15 cellular contexts compared by ENCODE assay signal in genomic region chr3:155978324-155978723, GRCh38.
A peak's percentile ranks its signal among the peaks of the same experiment; 100 is the strongest.
DNase-seq lines count a peak whose midpoint lies in the region; ATAC-seq, FAIRE-seq and TF ChIP-seq lines count a peak whose summit lies in the region.
"Had no signal": no experiment of that assay in that cellular context is flagged by ENCODE, and none has a peak within 500 bp of the region (broad histone marks: within the 10 kb centered on the region; RNA-seq: fewer than 3 reads in every experiment).

No MANE protein-coding gene starts in this region.

- TF ChIP-seq CTCF in AG09309 (IDR thresholded peaks at IDR 0.05; ENCODE audit: control insufficient read depth, insufficient read depth, low read depth, low read length, missing control alignments) (peak; percentile 28), HCT116 (IDR thresholded peaks at IDR 0.05 in 2 of 3, conservative IDR thresholded peaks at IDR 0.05 in 1 of 3; ENCODE audit: borderline replicate concordance in 1 of 3, insufficient read depth in 1 of 3, low read depth in 2 of 3, low read length in 2 of 3) (peak; percentile 19 to 69 (median 53); a peak in 5 of 6 replicates), astrocyte (IDR thresholded peaks at IDR 0.05; ENCODE audit: insufficient read depth, low read depth, low read length) (peak; percentile 28)

- peak; percentile 42 for TF ChIP-seq RAD21 in HCT116 (IDR thresholded peaks at IDR 0.05; ENCODE audit: low read depth)

- intact Hi-C loops in HCT116 (cut with micrococcal nuclease) = no loop called here

- no TSS peak for BruUV-seq in HCT116 (replicated peaks; lab: Mats Ljungman, UMichigan)

- H3K9ac ChIP-seq in HCT116 (ENCODE audit: low read length) = no peak overlapping the region
- no peak overlapping the region for H3K9ac ChIP-seq in astrocyte (ENCODE audit: low read length)

- DNase-seq in AG09309 (ENCODE audit: low read depth) (no peak), HCT116 (ENCODE audit: low read depth, low spot score) (no peak), astrocyte (ENCODE audit: low read depth) (no peak), iPS-NIHi11 (ENCODE audit: low spot score) (peak; percentile 21), left lobe of liver (ENCODE audit: low spot score) (no peak), GM19239 (ENCODE audit: insufficient read length, low spot score) (no peak), SKM-1 (lab: John Stamatoyannopoulos, UW; ENCODE audit: unreplicated experiment) (no peak), NCI-H146 treated with DMSO at 0.1 percent for 48 hours (lab: John Stamatoyannopoulos, UW; ENCODE audit: unreplicated experiment) (no peak)
- DNase-seq: CD8-positive, alpha-beta memory T cell; effector CD4-positive, alpha-beta T cell; KG1; left cardiac atrium; stimulated activated CD4-positive, alpha-beta T cell treated with anti-CD3 and anti-CD28 coated beads, Interleukin-4, amount 100 ng/mL, for 4 hours; stimulated activated naive CD4-positive, alpha-beta T cell had no signal

- no peak overlapping the region for H3K4me3 Mint-ChIP-seq in astrocyte (ENCODE audit: unreplicated experiment)
- H3K4me3 Mint-ChIP-seq: activated T-helper 1 cell treated with anti-CD3 and anti-CD28 coated beads, Interleukin-12 subunit alpha, Interleukin-12 subunit beta, Interleukin-2, Interleukin-4 antibody, amounts not matched to agents 30 ng/mL and 10 ng/mL and 1 ng/mL, durations not matched to agents 14 hours and 24 hours and 36 hours; CD8-positive, alpha-beta memory T cell had no signal

- H3K4me2 ChIP-seq in HCT116 (ENCODE audit: low read length) = no peak overlapping the region
- H3K4me2 ChIP-seq in astrocyte (ENCODE audit: low read length) = no peak overlapping the region

- H3K27me3 ChIP-seq in HCT116 (ENCODE audit: insufficient read depth, low read length) (no peaks in the 10 kb centered on the region), astrocyte (ENCODE audit: insufficient read depth, low read length) (no peaks in the 10 kb centered on the region)

- H3K36me3 ChIP-seq in HCT116 (ENCODE audit: control insufficient read depth in 1 of 2, insufficient read depth in 2 of 2, low read length in 2 of 2) (no peaks in the 10 kb centered on the region), astrocyte (ENCODE audit: insufficient read depth, low read length) (no peaks in the 10 kb centered on the region)

- H3K9me3 Mint-ChIP-seq in astrocyte (ENCODE audit: unreplicated experiment) = no peaks in the 10 kb centered on the region
- H3K9me3 Mint-ChIP-seq: activated T-helper 1 cell treated with anti-CD3 and anti-CD28 coated beads, Interleukin-12 subunit alpha, Interleukin-12 subunit beta, Interleukin-2, Interleukin-4 antibody, amounts not matched to agents 30 ng/mL and 10 ng/mL and 1 ng/mL, durations not matched to agents 14 hours and 24 hours and 36 hours; CD8-positive, alpha-beta memory T cell had no signal

- no peak for TF ChIP-seq POLR2A in HCT116 (IDR thresholded peaks at IDR 0.05; ENCODE audit: borderline replicate concordance, extremely low read depth, insufficient read depth, insufficient read length)

- POLR2A ChIA-PET in HCT116 (lab: Charles Lee) = no interaction called here

- no peak overlapping the region for H3K27ac ChIP-seq in HCT116 (ENCODE audit: low read depth, low read length)
- no peak overlapping the region for H3K27ac ChIP-seq in astrocyte (ENCODE audit: low read depth, low read length)

- H3K9me3 ChIP-seq in HCT116 (ENCODE audit: control insufficient read depth in 1 of 2, insufficient read depth in 1 of 2, low read depth in 1 of 2, low read length in 2 of 2) (no peaks in the 10 kb centered on the region), astrocyte (ENCODE audit: insufficient read depth, low read depth, low read length) (no peaks in the 10 kb centered on the region)

- peaks cover 10% of the 10 kb centered on the region for H3K4me1 Mint-ChIP-seq in astrocyte (ENCODE audit: low read depth, unreplicated experiment)
- H3K4me1 Mint-ChIP-seq: CD8-positive, alpha-beta memory T cell had no signal

- FAIRE-seq in astrocyte (lab: Jason Lieb, UNC) (no peak), GM19239 (lab: Jason Lieb, UNC) (no peak)

- H2AFZ ChIP-seq in HCT116 (ENCODE audit: low read depth, low read length, poor library complexity, severe bottlenecking) = no peak overlapping the region
- H2AFZ ChIP-seq in astrocyte (ENCODE audit: low read depth, low read length) = no peak overlapping the region

- H3K79me2 ChIP-seq in HCT116 (ENCODE audit: insufficient read depth, low read length) (no peaks in the 10 kb centered on the region), astrocyte (ENCODE audit: insufficient read depth, low read length) (no peaks in the 10 kb centered on the region)

- no peaks in the 10 kb centered on the region for H3K9me2 ChIP-seq in HCT116 (ENCODE audit: insufficient read depth)

- H3K4me1 ChIP-seq in HCT116 (ENCODE audit: control insufficient read depth in 1 of 2, insufficient read depth in 2 of 2, low read length in 2 of 2) (no peaks in the 10 kb centered on the region), astrocyte (ENCODE audit: insufficient read depth, low read length) (peaks cover 11% of the 10 kb centered on the region)

- no peaks in the 10 kb centered on the region for H3K27me3 Mint-ChIP-seq in astrocyte (ENCODE audit: low read depth, unreplicated experiment)

- RAD21 ChIA-PET in HCT116 (lab: Charles Lee; ENCODE audit: low non-redundant PET in 1 of 2, low total read pairs in 2 of 2, uncharacterized antibody in 2 of 2, unreplicated experiment in 2 of 2) = no interaction called here

- H3K36me3 Mint-ChIP-seq in astrocyte (ENCODE audit: low read depth, unreplicated experiment) = no peaks in the 10 kb centered on the region
- H3K36me3 Mint-ChIP-seq: CD8-positive, alpha-beta memory T cell had no signal

- H3K4me3 ChIP-seq in AG09309 (ENCODE audit: control insufficient read depth, low read depth, low read length) (no peak overlapping the region), HCT116 (replicated peaks in 1 of 2; ENCODE audit: low read depth in 1 of 2, low read length in 2 of 2) (no peak overlapping the region), astrocyte (ENCODE audit: insufficient read depth, low read depth, low read length) (no peak overlapping the region)

- ATAC-seq in HCT116 (peak; percentile 66), left lobe of liver (no peak)
- ATAC-seq: left cardiac atrium had no signal

- H4K20me1 ChIP-seq in HCT116 (ENCODE audit: insufficient read depth) (no peaks in the 10 kb centered on the region), astrocyte (ENCODE audit: insufficient read depth, low read length) (no peaks in the 10 kb centered on the region)

- H3K27ac Mint-ChIP-seq in astrocyte (ENCODE audit: unreplicated experiment) = no peak overlapping the region
- H3K27ac Mint-ChIP-seq: activated T-helper 1 cell treated with anti-CD3 and anti-CD28 coated beads, Interleukin-12 subunit alpha, Interleukin-12 subunit beta, Interleukin-2, Interleukin-4 antibody, amounts not matched to agents 30 ng/mL and 10 ng/mL and 1 ng/mL, durations not matched to agents 14 hours and 24 hours and 36 hours; CD8-positive, alpha-beta memory T cell had no signal

- CTCF ChIA-PET in HCT116 (lab: Charles Lee) = no interaction called here

TF ChIP-seq in HCT116, 20 proteins besides CTCF, POLR2A, EP300 and RAD21:
- TF ChIP-seq, protein P1, sequence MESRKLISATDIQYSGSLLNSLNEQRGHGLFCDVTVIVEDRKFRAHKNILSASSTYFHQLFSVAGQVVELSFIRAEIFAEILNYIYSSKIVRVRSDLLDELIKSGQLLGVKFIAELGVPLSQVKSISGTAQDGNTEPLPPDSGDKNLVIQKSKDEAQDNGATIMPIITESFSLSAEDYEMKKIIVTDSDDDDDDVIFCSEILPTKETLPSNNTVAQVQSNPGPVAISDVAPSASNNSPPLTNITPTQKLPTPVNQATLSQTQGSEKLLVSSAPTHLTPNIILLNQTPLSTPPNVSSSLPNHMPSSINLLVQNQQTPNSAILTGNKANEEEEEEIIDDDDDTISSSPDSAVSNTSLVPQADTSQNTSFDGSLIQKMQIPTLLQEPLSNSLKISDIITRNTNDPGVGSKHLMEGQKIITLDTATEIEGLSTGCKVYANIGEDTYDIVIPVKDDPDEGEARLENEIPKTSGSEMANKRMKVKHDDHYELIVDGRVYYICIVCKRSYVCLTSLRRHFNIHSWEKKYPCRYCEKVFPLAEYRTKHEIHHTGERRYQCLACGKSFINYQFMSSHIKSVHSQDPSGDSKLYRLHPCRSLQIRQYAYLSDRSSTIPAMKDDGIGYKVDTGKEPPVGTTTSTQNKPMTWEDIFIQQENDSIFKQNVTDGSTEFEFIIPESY (IDR thresholded peaks at IDR 0.05; ENCODE audit: extremely low read depth, insufficient replicate concordance, low read length) = no peak
- TF ChIP-seq ZNF274 (IDR thresholded peaks at IDR 0.05; ENCODE audit: low read depth, low read length) = no peak
- no peak for TF ChIP-seq EZH2phosphoT487 (IDR thresholded peaks at IDR 0.05; ENCODE audit: borderline replicate concordance)
- TF ChIP-seq CBX3 (IDR thresholded peaks at IDR 0.05; ENCODE audit: low read depth) = no peak
- no peak for TF ChIP-seq JUND (IDR thresholded peaks at IDR 0.05)
- TF ChIP-seq ATF3 (IDR thresholded peaks at IDR 0.05) = no peak
- no peak for TF ChIP-seq SRF (IDR thresholded peaks at IDR 0.05; ENCODE audit: low read depth)
- no peak for TF ChIP-seq YY1 (IDR thresholded peaks at IDR 0.05; ENCODE audit: extremely low read depth, insufficient replicate concordance, low read depth, low read length)
- TF ChIP-seq ELF1 (IDR thresholded peaks at IDR 0.05; ENCODE audit: borderline replicate concordance, low read depth) = no peak
- TF ChIP-seq, protein P2, sequence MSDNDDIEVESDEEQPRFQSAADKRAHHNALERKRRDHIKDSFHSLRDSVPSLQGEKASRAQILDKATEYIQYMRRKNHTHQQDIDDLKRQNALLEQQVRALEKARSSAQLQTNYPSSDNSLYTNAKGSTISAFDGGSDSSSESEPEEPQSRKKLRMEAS (IDR thresholded peaks at IDR 0.05) = no peak
- TF ChIP-seq EZH2 (IDR thresholded peaks at IDR 0.05) = no peak
- no peak for TF ChIP-seq SIN3A (IDR thresholded peaks at IDR 0.05; ENCODE audit: low read depth)
- no peak for TF ChIP-seq FOSL1 (IDR thresholded peaks at IDR 0.05; ENCODE audit: low read depth)
- no peak for TF ChIP-seq CEBPB (IDR thresholded peaks at IDR 0.05; ENCODE audit: low read depth)
- TF ChIP-seq ZFX (IDR thresholded peaks at IDR 0.05) = no peak
- no peak for TF ChIP-seq POLR2AphosphoS5 (IDR thresholded peaks at IDR 0.05; ENCODE audit: low read depth, low read length)
